ENCODE assay signal across 21 cellular contexts in the genomic region with DNA sequence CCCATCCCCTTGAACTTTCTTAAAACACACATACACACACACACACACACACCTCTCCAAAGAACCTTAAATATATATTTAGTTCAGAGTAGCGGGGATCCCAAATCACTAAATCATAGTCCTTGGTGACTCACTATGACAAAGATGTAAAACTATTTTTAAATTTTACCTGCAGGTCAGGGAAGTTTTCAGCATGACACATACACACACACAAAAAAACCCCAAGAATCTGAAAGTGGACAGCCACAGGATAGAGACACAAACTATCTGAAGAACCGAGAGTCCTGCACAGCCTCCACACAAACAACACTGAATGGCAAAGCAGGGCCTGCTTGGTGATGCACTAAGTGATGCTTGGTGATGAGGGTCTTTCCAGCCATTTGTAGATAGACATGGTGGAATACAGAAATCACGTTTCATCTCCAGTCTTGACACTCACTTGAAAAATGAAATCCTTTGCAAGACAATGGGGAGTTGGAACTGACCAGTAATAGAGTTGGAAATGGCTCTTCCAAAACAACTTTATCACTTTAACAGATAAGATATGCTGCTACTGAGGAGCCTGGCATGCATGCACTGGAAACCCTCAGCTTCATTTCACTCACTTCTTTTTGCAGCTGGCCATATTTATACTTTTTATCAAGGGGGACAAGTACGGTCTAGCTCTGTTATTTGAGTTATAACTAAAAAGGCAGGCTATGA.
DNase-seq lines count a peak whose midpoint lies in the region; ATAC-seq and TF ChIP-seq lines count a peak whose summit lies in the region.
"Had no signal": no experiment of that assay in that cellular context is flagged by ENCODE, and none has a peak within 500 bp of the region (broad histone marks: within the 10 kb centered on the region; RNA-seq: fewer than 3 reads in every experiment).

No MANE protein-coding gene starts in this region.

- DNase-seq in HT1080 (ENCODE audit: low read depth) (peak; percentile 84), kidney glomerular epithelial cell (lab: John Stamatoyannopoulos, UW) (peak; percentile 27), NCI-H1105 treated with DMSO at 0.1 percent for 48 hours (lab: John Stamatoyannopoulos, UW) (no peak), mesothelial cell of epicardium (ENCODE audit: low spot score in 2 of 2, unreplicated experiment in 2 of 2) (no peak)
- DNase-seq in activated CD4-positive, alpha-beta memory T cell treated with anti-CD3 and anti-CD28 coated beads, Interleukin-2, amount 10 ng/mL, durations not matched to agents 7 days and 5 days, result no peak
- DNase-seq: activated CD4-positive, alpha-beta T cell treated with anti-CD3 and anti-CD28 coated beads, Interleukin-2, amount 50 U/mL, for 48 hours; activated T-cell treated with anti-CD3 and anti-CD28 coated beads, Interleukin-2, amount 50 U/mL, for 1 hour; KBM-7; midbrain; NCI-H1092 treated with DMSO at 0.1 percent for 48 hours; NCI-H748 treated with DMSO at 0.1 percent for 48 hours; stimulated activated CD4-positive, alpha-beta T cell treated with anti-CD3 and anti-CD28 coated beads, Interleukin-12 subunit alpha, Interleukin-12 subunit beta, amount 100 ng/mL, for 4 hours; SW 1271; thyroid gland had no signal

- peak overlapping the region; percentile 62 for H3K27ac ChIP-seq in angular gyrus (ENCODE audit: low read depth, low read length)
- H3K27ac ChIP-seq: thyroid gland had no signal

- POLR2A ChIA-PET in activated CD4-positive, alpha-beta memory T cell treated with anti-CD3 and anti-CD28 coated beads, Interleukin-2, amount 10 ng/mL, durations not matched to agents 7 days and 5 days (lab: Charles Lee), result no interaction called here

- H3K36me3 Mint-ChIP-seq in mesothelial cell of epicardium, result no peaks in the 10 kb centered on the region
- H3K36me3 Mint-ChIP-seq in activated CD4-positive, alpha-beta memory T cell treated with anti-CD3 and anti-CD28 coated beads, Interleukin-2, amount 10 ng/mL, durations not matched to agents 7 days and 5 days (ENCODE audit: low read depth), result no peaks in the 10 kb centered on the region
- H3K36me3 Mint-ChIP-seq: activated naive CD4-positive, alpha-beta T cell treated with anti-CD3 and anti-CD28 coated beads, Interleukin-2, amount 50 U/mL, for 24 hours; stimulated activated effector memory CD8-positive, alpha-beta T cell treated with anti-CD3 and anti-CD28 coated beads, Interleukin-12 subunit alpha, Interleukin-12 subunit beta, amount 100 ng/mL, for 72 hours had no signal

- no peaks in the 10 kb centered on the region for H3K4me1 Mint-ChIP-seq in mesothelial cell of epicardium
- H3K4me1 Mint-ChIP-seq in activated CD4-positive, alpha-beta memory T cell treated with anti-CD3 and anti-CD28 coated beads, Interleukin-2, amount 10 ng/mL, durations not matched to agents 7 days and 5 days, result no peaks in the 10 kb centered on the region
- H3K4me1 Mint-ChIP-seq: activated naive CD4-positive, alpha-beta T cell treated with anti-CD3 and anti-CD28 coated beads, Interleukin-2, amount 50 U/mL, for 24 hours; stimulated activated effector memory CD8-positive, alpha-beta T cell treated with anti-CD3 and anti-CD28 coated beads, Interleukin-12 subunit alpha, Interleukin-12 subunit beta, amount 100 ng/mL, for 72 hours had no signal

- no peaks in the 10 kb centered on the region for H3K9me3 Mint-ChIP-seq in mesothelial cell of epicardium
- H3K9me3 Mint-ChIP-seq in activated CD4-positive, alpha-beta memory T cell treated with anti-CD3 and anti-CD28 coated beads, Interleukin-2, amount 10 ng/mL, durations not matched to agents 7 days and 5 days, result no peaks in the 10 kb centered on the region
- H3K9me3 Mint-ChIP-seq: activated naive CD4-positive, alpha-beta T cell treated with anti-CD3 and anti-CD28 coated beads, Interleukin-2, amount 50 U/mL, for 24 hours; stimulated activated effector memory CD8-positive, alpha-beta T cell treated with anti-CD3 and anti-CD28 coated beads, Interleukin-12 subunit alpha, Interleukin-12 subunit beta, amount 100 ng/mL, for 72 hours had no signal

- ATAC-seq in GM19351 (IDR thresholded peaks at IDR 0.05; ENCODE audit: unreplicated experiment) (peak; percentile 69), GM18870 (IDR thresholded peaks at IDR 0.05; ENCODE audit: unreplicated experiment) (no peak)
- ATAC-seq: esophagus mucosa; Panc1; stimulated activated effector memory CD8-positive, alpha-beta T cell treated with anti-CD3 and anti-CD28 coated beads, Interleukin-12 subunit alpha, Interleukin-12 subunit beta, amount 100 ng/mL, for 72 hours had no signal

- H3K27me3 Mint-ChIP-seq in mesothelial cell of epicardium (ENCODE audit: low read depth), result no peaks in the 10 kb centered on the region
- peaks cover 8% of the 10 kb centered on the region for H3K27me3 Mint-ChIP-seq in activated CD4-positive, alpha-beta memory T cell treated with anti-CD3 and anti-CD28 coated beads, Interleukin-2, amount 10 ng/mL, durations not matched to agents 7 days and 5 days

- no peak for TF ChIP-seq CTCF in mesothelial cell of epicardium (IDR thresholded peaks at IDR 0.05; ENCODE audit: unreplicated experiment)

- CTCF ChIA-PET in activated CD4-positive, alpha-beta memory T cell treated with anti-CD3 and anti-CD28 coated beads, Interleukin-2, amount 10 ng/mL, durations not matched to agents 7 days and 5 days (lab: Charles Lee), result no interaction called here

- no peak overlapping the region for H3K4me3 Mint-ChIP-seq in mesothelial cell of epicardium
- no peak overlapping the region for H3K4me3 Mint-ChIP-seq in activated CD4-positive, alpha-beta memory T cell treated with anti-CD3 and anti-CD28 coated beads, Interleukin-2, amount 10 ng/mL, durations not matched to agents 7 days and 5 days
- H3K4me3 Mint-ChIP-seq: activated naive CD4-positive, alpha-beta T cell treated with anti-CD3 and anti-CD28 coated beads, Interleukin-2, amount 50 U/mL, for 24 hours; stimulated activated effector memory CD8-positive, alpha-beta T cell treated with anti-CD3 and anti-CD28 coated beads, Interleukin-12 subunit alpha, Interleukin-12 subunit beta, amount 100 ng/mL, for 72 hours had no signal

- H3K27ac Mint-ChIP-seq in mesothelial cell of epicardium, result no peak overlapping the region
- no peak overlapping the region for H3K27ac Mint-ChIP-seq in activated CD4-positive, alpha-beta memory T cell treated with anti-CD3 and anti-CD28 coated beads, Interleukin-2, amount 10 ng/mL, durations not matched to agents 7 days and 5 days
- H3K27ac Mint-ChIP-seq: stimulated activated effector memory CD8-positive, alpha-beta T cell treated with anti-CD3 and anti-CD28 coated beads, Interleukin-12 subunit alpha, Interleukin-12 subunit beta, amount 100 ng/mL, for 72 hours had no signal

Comparison
In these comparisons a context has a peak if more than half of its experiments do, and no peak if none do; other contexts are left out.
1. DNase-seq: peak in HT1080 (single experiment) and kidney glomerular epithelial cell (single experiment); none in NCI-H1105 treated with DMSO at 0.1 percent for 48 hours (single experiment), mesothelial cell of epicardium (0 of 2) and activated CD4-positive, alpha-beta memory T cell treated with anti-CD3 and anti-CD28 coated beads, Interleukin-2, amount 10 ng/mL, durations not matched to agents 7 days and 5 days (single experiment).